17 cellular contexts compared by ENCODE assay signal in genomic region chr11:70462818-70463477, GRCh38.
"Had no signal": no experiment of that assay in that cellular context is flagged by ENCODE, and none has a peak within 500 bp of the region (broad histone marks: within the 10 kb centered on the region; RNA-seq: fewer than 3 reads in every experiment).

No MANE protein-coding gene starts in this region.

- H3K36me3 ChIP-seq: heart left ventricle, upper lobe of right lung had no signal

- H3K4me3 ChIP-seq: coronary artery, heart left ventricle, upper lobe of right lung had no signal

- ATAC-seq: activated CD4-positive, CD25-positive, alpha-beta regulatory T cell treated with anti-CD3 and anti-CD28 coated beads, Interleukin-2, amount 50 U/mL, for 24 hours; heart left ventricle; left ventricle myocardium superior; upper lobe of right lung had no signal

- H3K27ac ChIP-seq: coronary artery, heart left ventricle, upper lobe of right lung had no signal

- H3K4me1 ChIP-seq: heart left ventricle, upper lobe of right lung had no signal

- H3K9me3 ChIP-seq: heart left ventricle, upper lobe of right lung had no signal

- DNase-seq: activated CD4-positive, alpha-beta memory T cell treated with anti-CD3 and anti-CD28 coated beads for 36 hours; activated CD8-positive, alpha-beta memory T cell treated with anti-CD3 and anti-CD28 coated beads, Interleukin-2, amount 50 U/mL, for 48 hours; activated naive CD4-positive, alpha-beta T cell; central memory CD4-positive, alpha-beta T cell; effector CD8-positive, alpha-beta T cell; heart left ventricle; left ventricle myocardium superior; mesenchymal stem cell; nephron progenitor cell; stimulated activated CD4-positive, alpha-beta T cell treated with anti-CD3 and anti-CD28 coated beads, Interleukin-12 subunit alpha, Interleukin-12 subunit beta, amount 100 ng/mL, for 4 hours; stimulated activated CD4-positive, alpha-beta T cell treated with anti-CD3 and anti-CD28 coated beads, Interleukin-2, amount 100 ng/mL, for 48 hours; stimulated activated CD8-positive, alpha-beta memory T cell treated with anti-CD3 and anti-CD28 coated beads, Interleukin-4, amount 100 ng/mL, for 48 hours had no signal

- FAIRE-seq: frontal cortex, kidney had no signal
